ENCODE assay signal across 11 cellular contexts in genomic region chr19:40567040-40567749, GRCh38. TPM values are rescaled to one million over a fixed set of nuclear protein-coding genes. Genes with fewer than 3 reads are reported as not detected.
DNase-seq lines count a peak whose midpoint lies in the region; ATAC-seq and TF ChIP-seq lines count a peak whose summit lies in the region.
"Had no signal": no experiment of that assay in that cellular context is flagged by ENCODE, and none has a peak within 500 bp of the region (broad histone marks: within the 10 kb centered on the region; RNA-seq: fewer than 3 reads in every experiment).

No MANE protein-coding gene starts in this region.

- H3K4me3 Mint-ChIP-seq in T-helper 2 cell treated with Interferon-gamma antibody and Interleukin-4, amounts not matched to agents 5 μg/mL and 100 μg/mL, for 36 hours, result peak overlapping the region; percentile 29
- peak overlapping the region in 2 of 3 donors; percentile 21 to 31 for H3K4me3 Mint-ChIP-seq in T-cell

- ATAC-seq in T-cell (replicated peaks in 1 of 4), result no peak
- no peak for ATAC-seq in GM18517 (IDR thresholded peaks at IDR 0.05; ENCODE audit: unreplicated experiment)
- no peak for ATAC-seq in HG02852 (IDR thresholded peaks at IDR 0.05; ENCODE audit: unreplicated experiment)
- no peak for ATAC-seq in HG03469 (IDR thresholded peaks at IDR 0.05; ENCODE audit: unreplicated experiment)

- H3K36me3 ChIP-seq in iPS DF 6.9 (ENCODE audit: control insufficient read depth, insufficient read depth, low read length) (no peaks in the 10 kb centered on the region), spleen (no peaks in the 10 kb centered on the region)

- H3K36me3 Mint-ChIP-seq in T-helper 2 cell treated with Interferon-gamma antibody and Interleukin-4, amounts not matched to agents 5 μg/mL and 100 μg/mL, for 36 hours (ENCODE audit: low read depth), result no peaks in the 10 kb centered on the region
- no peaks in the 10 kb centered on the region for H3K36me3 Mint-ChIP-seq in T-cell

- H3K4me1 Mint-ChIP-seq in T-helper 2 cell treated with Interferon-gamma antibody and Interleukin-4, amounts not matched to agents 5 μg/mL and 100 μg/mL, for 36 hours (ENCODE audit: low read depth), result peaks cover 9% of the 10 kb centered on the region
- H3K4me1 Mint-ChIP-seq in T-cell, result peaks cover 11 to 20% (median 12%) of the 10 kb centered on the region in 3 donors

- H3K27me3 ChIP-seq in iPS DF 6.9 (ENCODE audit: control insufficient read depth, insufficient read depth, low read length) (peaks cover 30% of the 10 kb centered on the region), spleen (replicated peaks in 1 of 7) (peaks cover 0 to 74% (median 51%) of the 10 kb centered on the region in 7 donors)

- DNase-seq in T-helper 2 cell treated with Interferon-gamma antibody and Interleukin-4, amounts not matched to agents 5 μg/mL and 100 μg/mL, for 36 hours (ENCODE audit: low spot score), result no peak
- no peak for DNase-seq in T-helper 2 cell
- no peak for DNase-seq in T-cell
- no peak for DNase-seq in iPS DF 6.9 (ENCODE audit: low read depth, low spot score)
- no peak for DNase-seq in spleen
- DNase-seq: activated CD8-positive, alpha-beta memory T cell treated with anti-CD3 and anti-CD28 coated beads for 24 hours; AML-193; Right ventricle myocardium superior had no signal

- POLR2A ChIA-PET in T-cell (lab: Charles Lee), result interaction anchor here in 1 of 2 donors (0.6 kb wide), 2 partner anchors 308 to 477 kb away, joined by 3 read pairs; no protein-coding TSS in a partner anchor

- no peak for TF ChIP-seq POLR2A in spleen (IDR thresholded peaks at IDR 0.05)

- intact Hi-C loops in spleen (cut with DNase I; ENCODE audit: low total_unique reads), result no loop called here

- CTCF ChIA-PET in T-cell (lab: Charles Lee), result no interaction called here

- no peaks in the 10 kb centered on the region for H3K9me3 ChIP-seq in iPS DF 6.9 (ENCODE audit: control insufficient read depth, insufficient read depth, low read length)
- no peaks in the 10 kb centered on the region for H3K9me3 ChIP-seq in spleen

- H3K4me3 ChIP-seq in iPS DF 6.9 (ENCODE audit: low read length) (peak overlapping the region; percentile 33; the same call in 1 of the 2 replicates), spleen (peak overlapping the region in 6 of 8 donors; percentile 5 to 56 (median 16))

- no peaks in the 10 kb centered on the region for H3K9me3 Mint-ChIP-seq in T-helper 2 cell treated with Interferon-gamma antibody and Interleukin-4, amounts not matched to agents 5 μg/mL and 100 μg/mL, for 36 hours
- H3K9me3 Mint-ChIP-seq in T-cell, result no peaks in the 10 kb centered on the region

- H3K27ac Mint-ChIP-seq in T-helper 2 cell treated with Interferon-gamma antibody and Interleukin-4, amounts not matched to agents 5 μg/mL and 100 μg/mL, for 36 hours, result no peak overlapping the region
- no peak overlapping the region for H3K27ac Mint-ChIP-seq in T-cell

- H3K4me1 ChIP-seq in iPS DF 6.9 (ENCODE audit: control insufficient read depth, insufficient read depth, low read length) (peaks cover 3% of the 10 kb centered on the region; the same call in 1 of the 2 replicates), spleen (peaks cover 5 to 33% (median 16%) of the 10 kb centered on the region in 6 donors)

- H3K27ac ChIP-seq in iPS DF 6.9 (ENCODE audit: low read length), result no peak overlapping the region
- H3K27ac ChIP-seq in spleen, result no peak overlapping the region

- TF ChIP-seq CTCF in spleen (IDR thresholded peaks at IDR 0.05 in 8 of 11, conservative IDR thresholded peaks at IDR 0.05 in 3 of 11), result no peak

- H3K27me3 Mint-ChIP-seq in T-helper 2 cell treated with Interferon-gamma antibody and Interleukin-4, amounts not matched to agents 5 μg/mL and 100 μg/mL, for 36 hours (ENCODE audit: low read depth), result peaks cover 35% of the 10 kb centered on the region
- H3K27me3 Mint-ChIP-seq in T-cell, result peaks cover 15 to 43% of the 10 kb centered on the region in 2 donors

- WGBS in iPS DF 6.9 (ENCODE audit: insufficient coverage, insufficient read length), result no CpG with 5 or more reads among the region's 20 CpGs
- WGBS in spleen, 5 donors, result 25 to 33% (median 27%) methylated on average over 16 to 20 of the region's 20 CpGs

RNA-seq across cellular contexts. Expression of gene SHKBP1, which starts 9.5 kb away (rescaled TPM):
- 100 to 1,000 TPM; 117 to 153 (median 142) TPM for total RNA-seq in T-cell
- total RNA-seq in spleen, result 100 to 1,000 TPM; 127 to 282 (median 151) TPM
- polyA plus RNA-seq in spleen, result 100 to 1,000 TPM; 102 to 164 (median 152) TPM

RNA-seq across cellular contexts. Expression of gene LTBP4, which starts 34.0 kb away (rescaled TPM):
- total RNA-seq in T-cell (100 to 1,000 TPM in 4 of 5 donors, 10 to 100 TPM in 1; 90.9 to 215 (median 160) TPM), spleen (100 to 1,000 TPM in 6 of 7 donors, 10 to 100 TPM in 1; 66.0 to 197 (median 186) TPM)
- polyA plus RNA-seq in spleen, result 100 to 1,000 TPM in 1 of 3 donors, 10 to 100 TPM in 2; 26.5 to 107 (median 34.3) TPM
